ENCODE assay signal across 17 cellular contexts in genomic region chr22:41256254-41256897, GRCh38. TPM values are rescaled to one million over a fixed set of nuclear protein-coding genes. Genes with fewer than 3 reads are reported as not detected.
DNase-seq lines count a peak whose midpoint lies in the region; ATAC-seq and TF ChIP-seq lines count a peak whose summit lies in the region.
"Had no signal": no experiment of that assay in that cellular context is flagged by ENCODE, and none has a peak within 500 bp of the region (broad histone marks: within the 10 kb centered on the region; RNA-seq: fewer than 3 reads in every experiment).

No MANE protein-coding gene starts in this region.

- peaks cover 48% of the 10 kb centered on the region for H3K36me3 Mint-ChIP-seq in activated naive CD8-positive, alpha-beta T cell treated with anti-CD3 and anti-CD28 coated beads, Interleukin-2, amount 50 U/mL, for 24 hours (ENCODE audit: low read depth)

- H3K9me3 Mint-ChIP-seq in activated naive CD8-positive, alpha-beta T cell treated with anti-CD3 and anti-CD28 coated beads, Interleukin-2, amount 50 U/mL, for 24 hours = no peaks in the 10 kb centered on the region
- H3K9me3 Mint-ChIP-seq: activated naive CD4-positive, alpha-beta T cell treated with anti-CD3 and anti-CD28 coated beads, Interleukin-2, amount 10 ng/mL, durations not matched to agents 7 days and 5 days; memory B cell; stimulated activated memory B cell treated with anti-CD40 and anti-IgM and Interleukin-4, amounts not matched to agents 10 μg/mL and 1 μg/mL and 100 μg/mL, for 72 hours had no signal

- no peaks in the 10 kb centered on the region for H3K4me1 Mint-ChIP-seq in activated naive CD8-positive, alpha-beta T cell treated with anti-CD3 and anti-CD28 coated beads, Interleukin-2, amount 50 U/mL, for 24 hours
- H3K4me1 Mint-ChIP-seq: activated naive CD4-positive, alpha-beta T cell treated with anti-CD3 and anti-CD28 coated beads, Interleukin-2, amount 10 ng/mL, durations not matched to agents 7 days and 5 days; stimulated activated memory B cell treated with anti-CD40 and anti-IgM and Interleukin-4, amounts not matched to agents 10 μg/mL and 1 μg/mL and 100 μg/mL, for 72 hours had no signal

- H3K27me3 ChIP-seq in left ventricle myocardium inferior (ENCODE audit: low read depth) = no peaks in the 10 kb centered on the region
- no peaks in the 10 kb centered on the region for H3K27me3 ChIP-seq in right atrium auricular region
- H3K27me3 ChIP-seq in vagina = no peaks in the 10 kb centered on the region
- H3K27me3 ChIP-seq: BE2C, esophagus squamous epithelium had no signal

- TF ChIP-seq POLR2A in vagina (IDR thresholded peaks at IDR 0.05) = no peak

- H3K4me3 ChIP-seq in left ventricle myocardium inferior (no peak overlapping the region), right atrium auricular region (no peak overlapping the region), vagina (no peak overlapping the region)
- H3K4me3 ChIP-seq: esophagus squamous epithelium, smooth muscle cell had no signal

- H3K9me3 ChIP-seq in left ventricle myocardium inferior (replicated peaks) = no peaks in the 10 kb centered on the region
- H3K9me3 ChIP-seq in right atrium auricular region = no peaks in the 10 kb centered on the region
- no peaks in the 10 kb centered on the region for H3K9me3 ChIP-seq in vagina
- H3K9me3 ChIP-seq: BE2C, esophagus squamous epithelium had no signal

- H3K4me1 ChIP-seq in left ventricle myocardium inferior = peaks cover 23% of the 10 kb centered on the region
- peaks cover 0 to 9% of the 10 kb centered on the region in 2 donors for H3K4me1 ChIP-seq in right atrium auricular region
- peaks cover 12% of the 10 kb centered on the region for H3K4me1 ChIP-seq in vagina
- H3K4me1 ChIP-seq: BE2C had no signal

- H3K36me3 ChIP-seq in left ventricle myocardium inferior = peaks cover 88% of the 10 kb centered on the region
- H3K36me3 ChIP-seq in right atrium auricular region = peaks cover 59% of the 10 kb centered on the region
- H3K36me3 ChIP-seq in vagina = peaks cover 0 to 70% of the 10 kb centered on the region in 2 donors

- TF ChIP-seq CTCF in left ventricle myocardium inferior (IDR thresholded peaks at IDR 0.05; ENCODE audit: borderline replicate concordance) (no peak), right atrium auricular region (IDR thresholded peaks at IDR 0.05) (no peak), VCaP (conservative IDR thresholded peaks at IDR 0.05) (no peak), vagina (IDR thresholded peaks at IDR 0.05) (no peak)

- DNase-seq in left ventricle myocardium inferior (no peak), right atrium auricular region (ENCODE audit: low spot score) (no peak), fibroblast of the conjunctiva (ENCODE audit: low read depth) (peak; percentile 43), vagina (ENCODE audit: extremely low spot score in 2 of 2) (no peak), mesenteric fat pad (ENCODE audit: low spot score) (no peak)
- DNase-seq in activated naive CD8-positive, alpha-beta T cell treated with anti-CD3 and anti-CD28 coated beads, Interleukin-2, amount 50 U/mL, for 24 hours = no peak
- DNase-seq: activated naive CD4-positive, alpha-beta T cell treated with anti-CD3 and anti-CD28 coated beads, Interleukin-2, amount 10 ng/mL, durations not matched to agents 7 days and 5 days; BE2C; esophagus squamous epithelium; NCI-H1092 treated with DMSO at 0.1 percent for 48 hours; OCI-M1 had no signal

- H3K4me3 Mint-ChIP-seq in activated naive CD8-positive, alpha-beta T cell treated with anti-CD3 and anti-CD28 coated beads, Interleukin-2, amount 50 U/mL, for 24 hours = no peak overlapping the region
- H3K4me3 Mint-ChIP-seq: activated naive CD4-positive, alpha-beta T cell treated with anti-CD3 and anti-CD28 coated beads, Interleukin-2, amount 10 ng/mL, durations not matched to agents 7 days and 5 days; memory B cell; stimulated activated memory B cell treated with anti-CD40 and anti-IgM and Interleukin-4, amounts not matched to agents 10 μg/mL and 1 μg/mL and 100 μg/mL, for 72 hours had no signal

- ATAC-seq in activated naive CD8-positive, alpha-beta T cell treated with anti-CD3 and anti-CD28 coated beads, Interleukin-2, amount 50 U/mL, for 24 hours = no peak
- no peak for ATAC-seq in GM19467 (IDR thresholded peaks at IDR 0.05; ENCODE audit: unreplicated experiment)
- ATAC-seq: activated CD4-positive, CD25-positive, alpha-beta regulatory T cell treated with anti-CD3 and anti-CD28 coated beads, Interleukin-2, amount 50 U/mL, for 24 hours; stimulated activated memory B cell treated with anti-CD40 and anti-IgM and Interleukin-4, amounts not matched to agents 10 μg/mL and 1 μg/mL and 100 μg/mL, for 72 hours had no signal

- intact Hi-C loops in left ventricle myocardium inferior (cut with micrococcal nuclease) (no loop called here), vagina (cut with DNase I) (no loop called here)

- H3K27ac Mint-ChIP-seq in activated naive CD8-positive, alpha-beta T cell treated with anti-CD3 and anti-CD28 coated beads, Interleukin-2, amount 50 U/mL, for 24 hours = no peak overlapping the region
- H3K27ac Mint-ChIP-seq: memory B cell; stimulated activated memory B cell treated with anti-CD40 and anti-IgM and Interleukin-4, amounts not matched to agents 10 μg/mL and 1 μg/mL and 100 μg/mL, for 72 hours had no signal

- H3K27me3 Mint-ChIP-seq in activated naive CD8-positive, alpha-beta T cell treated with anti-CD3 and anti-CD28 coated beads, Interleukin-2, amount 50 U/mL, for 24 hours = no peaks in the 10 kb centered on the region
- H3K27me3 Mint-ChIP-seq: activated naive CD4-positive, alpha-beta T cell treated with anti-CD3 and anti-CD28 coated beads, Interleukin-2, amount 10 ng/mL, durations not matched to agents 7 days and 5 days; memory B cell; stimulated activated memory B cell treated with anti-CD40 and anti-IgM and Interleukin-4, amounts not matched to agents 10 μg/mL and 1 μg/mL and 100 μg/mL, for 72 hours had no signal

- H3K27ac ChIP-seq in left ventricle myocardium inferior (replicated peaks) (peak overlapping the region; percentile 36), right atrium auricular region (no peak overlapping the region), VCaP (peak overlapping the region; percentile 73), vagina (peak overlapping the region; percentile 60)

RNA-seq across cellular contexts. Expression of gene CHADL, which starts 15.6 kb away (rescaled TPM):
- total RNA-seq in left ventricle myocardium inferior (10.3 TPM), right atrium auricular region (10 to 100 TPM in 1 of 2 donors, 1 to 10 TPM in 1; 8.3 to 16.1 TPM), vagina (3.7 TPM), mesenteric fat pad (2.9 TPM)
- total RNA-seq: smooth muscle cell had no signal

RNA-seq across cellular contexts. Expression of gene RANGAP1, which starts 29.6 kb away (rescaled TPM):
- 36.4 TPM for total RNA-seq in left ventricle myocardium inferior
- total RNA-seq in right atrium auricular region = 10 to 100 TPM; 22.3 to 33.3 TPM
- 45.7 TPM for total RNA-seq in vagina
- total RNA-seq in mesenteric fat pad = 42.7 TPM

RNA-seq across cellular contexts. Expression of gene ZC3H7B, which starts 44.9 kb away (rescaled TPM):
- total RNA-seq in left ventricle myocardium inferior (39.1 TPM), right atrium auricular region (10 to 100 TPM; 24.5 to 33.3 TPM), vagina (28.2 TPM), mesenteric fat pad (55.6 TPM)

RNA-seq across cellular contexts. Expression of gene L3MBTL2, which starts 51.3 kb away (rescaled TPM):
- total RNA-seq in left ventricle myocardium inferior (15.2 TPM), right atrium auricular region (10 to 100 TPM in 1 of 2 donors, 1 to 10 TPM in 1; 9.0 to 14.6 TPM), vagina (11.8 TPM), mesenteric fat pad (18.8 TPM)

Comparison
In these comparisons a context has a peak if more than half of its experiments do, and no peak if none do; other contexts are left out.
1. H3K27ac ChIP-seq: peak in left ventricle myocardium inferior (single experiment), VCaP (single experiment) and vagina (single experiment); none in right atrium auricular region (0 of 2).